In the genomic region with DNA sequence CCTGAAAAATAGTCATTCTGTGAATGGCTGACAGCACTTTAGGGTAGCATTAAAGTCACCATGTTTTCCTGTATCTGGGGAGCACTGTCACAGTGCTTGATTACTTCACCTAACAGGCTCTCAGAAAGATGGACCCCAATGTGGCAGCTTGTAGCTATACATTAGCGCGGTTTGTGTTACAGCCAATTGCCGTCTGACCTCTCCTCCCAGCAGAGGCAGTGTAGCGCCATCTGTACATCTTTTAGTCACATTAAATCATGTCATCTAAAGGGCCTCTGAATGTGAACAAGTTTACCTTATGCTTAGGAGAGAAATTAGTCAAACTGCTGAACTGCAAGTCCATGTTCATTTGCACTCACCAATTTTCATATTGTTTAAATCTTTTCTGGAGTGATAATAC, we compare ENCODE assay signal across 20 cellular contexts.
"Had no signal": no experiment of that assay in that cellular context is flagged by ENCODE, and none has a peak within 500 bp of the region (broad histone marks: within the 10 kb centered on the region; RNA-seq: fewer than 3 reads in every experiment).

No MANE protein-coding gene starts in this region.

- H3K9me3 Mint-ChIP-seq: activated CD4-positive, alpha-beta T cell treated with anti-CD3 and anti-CD28 coated beads, Interleukin-2, amount 10 ng/mL, durations not matched to agents 24 days and 14 days; nephron; stimulated activated memory B cell treated with anti-CD40 and anti-IgM and Interleukin-4, amounts not matched to agents 10 μg/mL and 1 μg/mL and 100 μg/mL, for 72 hours; type B pancreatic cell had no signal

- H3K4me3 Mint-ChIP-seq: activated CD4-positive, alpha-beta T cell treated with anti-CD3 and anti-CD28 coated beads, Interleukin-2, amount 10 ng/mL, durations not matched to agents 24 days and 14 days; activated CD8-positive, alpha-beta T cell treated with anti-CD3 and anti-CD28 coated beads, Interleukin-2, amount 10 ng/mL, durations not matched to agents 7 days and 5 days; activated naive CD8-positive, alpha-beta T cell treated with anti-CD3 and anti-CD28 coated beads, Interleukin-2, amount 10 ng/mL, durations not matched to agents 7 days and 5 days; activated T-cell treated with anti-CD3 and anti-CD28 coated beads, Interleukin-2, amount 50 U/mL, for 24 hours; nephron; stimulated activated memory B cell treated with anti-CD40 and anti-IgM and Interleukin-4, amounts not matched to agents 10 μg/mL and 1 μg/mL and 100 μg/mL, for 72 hours; type B pancreatic cell had no signal

- H3K36me3 Mint-ChIP-seq: activated naive CD8-positive, alpha-beta T cell treated with anti-CD3 and anti-CD28 coated beads, Interleukin-2, amount 10 ng/mL, durations not matched to agents 7 days and 5 days; stimulated activated memory B cell treated with anti-CD40 and anti-IgM and Interleukin-4, amounts not matched to agents 10 μg/mL and 1 μg/mL and 100 μg/mL, for 72 hours; type B pancreatic cell had no signal

- H3K27me3 Mint-ChIP-seq: activated CD4-positive, alpha-beta T cell treated with anti-CD3 and anti-CD28 coated beads, Interleukin-2, amount 10 ng/mL, durations not matched to agents 24 days and 14 days; activated naive CD8-positive, alpha-beta T cell treated with anti-CD3 and anti-CD28 coated beads, Interleukin-2, amount 10 ng/mL, durations not matched to agents 7 days and 5 days; activated T-cell treated with anti-CD3 and anti-CD28 coated beads, Interleukin-2, amount 50 U/mL, for 24 hours; stimulated activated memory B cell treated with anti-CD40 and anti-IgM and Interleukin-4, amounts not matched to agents 10 μg/mL and 1 μg/mL and 100 μg/mL, for 72 hours had no signal

- H3K9me3 ChIP-seq: body of pancreas, left lung, testis had no signal

- H3K27me3 ChIP-seq: body of pancreas, left lung, spleen, testis had no signal

- H3K4me1 Mint-ChIP-seq: activated CD4-positive, alpha-beta T cell treated with anti-CD3 and anti-CD28 coated beads, Interleukin-2, amount 10 ng/mL, durations not matched to agents 24 days and 14 days; activated naive CD8-positive, alpha-beta T cell treated with anti-CD3 and anti-CD28 coated beads, Interleukin-2, amount 10 ng/mL, durations not matched to agents 7 days and 5 days; nephron; stimulated activated memory B cell treated with anti-CD40 and anti-IgM and Interleukin-4, amounts not matched to agents 10 μg/mL and 1 μg/mL and 100 μg/mL, for 72 hours had no signal

- H3K36me3 ChIP-seq: left lung, spleen had no signal

- ATAC-seq: activated CD8-positive, alpha-beta T cell treated with anti-CD3 and anti-CD28 coated beads, Interleukin-2, amount 10 ng/mL, durations not matched to agents 7 days and 5 days; left lung; stimulated activated memory B cell treated with anti-CD40 and anti-IgM and Interleukin-4, amounts not matched to agents 10 μg/mL and 1 μg/mL and 100 μg/mL, for 72 hours had no signal

- H3K4me3 ChIP-seq: body of pancreas, left lung, spleen, testis had no signal

- DNase-seq: activated CD4-positive, alpha-beta T cell treated with anti-CD3 and anti-CD28 coated beads, Interleukin-2, amount 10 ng/mL, durations not matched to agents 24 days and 14 days; activated CD8-positive, alpha-beta T cell treated with anti-CD3 and anti-CD28 coated beads, Interleukin-2, amount 10 ng/mL, durations not matched to agents 7 days and 5 days; activated naive CD4-positive, alpha-beta T cell treated with Interleukin-2 at 50 U/mL for 16 hours; activated naive CD8-positive, alpha-beta T cell treated with anti-CD3 and anti-CD28 coated beads, Interleukin-2, amount 10 ng/mL, durations not matched to agents 7 days and 5 days; activated T-cell treated with anti-CD3 and anti-CD28 coated beads, Interleukin-2, amount 50 U/mL, for 24 hours; amygdala; body of pancreas; dermis blood vessel endothelial cell; effector memory CD4-positive, alpha-beta T cell; hippocampal formation; left lung; midbrain; nucleus accumbens; spleen; stimulated activated CD4-positive, alpha-beta T cell treated with anti-CD3 and anti-CD28 coated beads, Interleukin-4, amount 100 ng/mL, for 4 hours; testis had no signal

- H3K27ac Mint-ChIP-seq: activated CD4-positive, alpha-beta T cell treated with anti-CD3 and anti-CD28 coated beads, Interleukin-2, amount 10 ng/mL, durations not matched to agents 24 days and 14 days; activated CD8-positive, alpha-beta T cell treated with anti-CD3 and anti-CD28 coated beads, Interleukin-2, amount 10 ng/mL, durations not matched to agents 7 days and 5 days; activated naive CD8-positive, alpha-beta T cell treated with anti-CD3 and anti-CD28 coated beads, Interleukin-2, amount 10 ng/mL, durations not matched to agents 7 days and 5 days; activated T-cell treated with anti-CD3 and anti-CD28 coated beads, Interleukin-2, amount 50 U/mL, for 24 hours; activated T-helper 2 cell treated with anti-CD3 and anti-CD28 coated beads, Interferon-gamma antibody, Interleukin-2, Interleukin-4, amounts not matched to agents 10 μg/mL and 5 μg/mL and 100 μg/mL, durations not matched to agents 14 hours and 24 hours and 36 hours; nephron; stimulated activated memory B cell treated with anti-CD40 and anti-IgM and Interleukin-4, amounts not matched to agents 10 μg/mL and 1 μg/mL and 100 μg/mL, for 72 hours; type B pancreatic cell had no signal

- H3K4me1 ChIP-seq: left lung, spleen, testis had no signal

- H3K27ac ChIP-seq: left lung, spleen, testis had no signal
